In genomic region chr19:53962887-53963435, GRCh38 we compare ENCODE assay signal across 21 cellular contexts. TPM values are rescaled to one million over a fixed set of nuclear protein-coding genes. Genes with fewer than 3 reads are reported as not detected.
DNase-seq lines count a peak whose midpoint lies in the region; ATAC-seq and TF ChIP-seq lines count a peak whose summit lies in the region.
"Had no signal": no experiment of that assay in that cellular context is flagged by ENCODE, and none has a peak within 500 bp of the region (broad histone marks: within the 10 kb centered on the region; RNA-seq: fewer than 3 reads in every experiment).

CACNG8 (plus strand) TSS chr19:53962937.

- peaks cover 20% of the 10 kb centered on the region; the same call in 1 of the 2 replicates for H3K4me1 ChIP-seq in GM23338 (ENCODE audit: insufficient read depth)
- H3K4me1 ChIP-seq in neuronal stem cell (ENCODE audit: control insufficient read depth in 2 of 2, insufficient read depth in 1 of 2, low read depth in 1 of 2, low read length in 2 of 2), result peaks cover 15 to 18% of the 10 kb centered on the region in 2 donors
- H3K4me1 ChIP-seq in esophagus squamous epithelium, result no peaks in the 10 kb centered on the region
- H3K4me1 ChIP-seq: testis had no signal

- H4K8ac ChIP-seq in neuronal stem cell (ENCODE audit: low read depth, low read length), result no peak within 1 kb of the TSS

- peaks cover 40% of the 10 kb centered on the region for H3K4me1 Mint-ChIP-seq in GM23338
- peaks cover 38% of the 10 kb centered on the region for H3K4me1 Mint-ChIP-seq in WTC11

- peaks cover 19% of the 10 kb centered on the region for H4K20me1 ChIP-seq in GM23338 (replicated peaks; ENCODE audit: insufficient read depth)
- H4K20me1 ChIP-seq: BLaER1 had no signal

- TF ChIP-seq CTCF in GM23338 (conservative IDR thresholded peaks at IDR 0.05; ENCODE audit: low read depth in 2 of 2) (no peak), WTC11 (IDR thresholded peaks at IDR 0.05) (no peak), fibroblast of villous mesenchyme (IDR thresholded peaks at IDR 0.05; ENCODE audit: insufficient read depth, low read depth, low read length) (no peak), esophagus squamous epithelium (IDR thresholded peaks at IDR 0.05) (no peak)

- peak within 1 kb of the TSS; percentile 84 for H3K4me3 Mint-ChIP-seq in GM23338
- H3K4me3 Mint-ChIP-seq in WTC11, result peak within 1 kb of the TSS; percentile 79
- H3K4me3 Mint-ChIP-seq: activated CD8-positive, alpha-beta T cell treated with anti-CD3 and anti-CD28 coated beads, Interleukin-2, amount 10 ng/mL, durations not matched to agents 7 days and 5 days; activated T-helper 17 cell treated with anti-CD3 and anti-CD28 coated beads, Interleukin-2, amount 50 U/mL, for 72 hours; mesothelial cell of epicardium; T-helper 1 cell treated with Interleukin-12 subunit alpha and Interleukin-12 subunit beta and Interleukin-4 antibody, amounts not matched to agents 30 μg/mL and 1 μg/mL, for 36 hours had no signal

- no peak within 1 kb of the TSS for H4K91ac ChIP-seq in neuronal stem cell (ENCODE audit: low read depth, low read length, poor library complexity)

- peaks cover 58% of the 10 kb centered on the region for H3K79me2 ChIP-seq in GM23338 (replicated peaks; ENCODE audit: insufficient read depth)

- H3K9me3 Mint-ChIP-seq in GM23338, result no peaks in the 10 kb centered on the region; the same call in 2 of the 3 replicates
- H3K9me3 Mint-ChIP-seq in WTC11, result no peaks in the 10 kb centered on the region
- H3K9me3 Mint-ChIP-seq: activated T-helper 17 cell treated with anti-CD3 and anti-CD28 coated beads, Interleukin-2, amount 50 U/mL, for 72 hours; mesothelial cell of epicardium; T-helper 1 cell treated with Interleukin-12 subunit alpha and Interleukin-12 subunit beta and Interleukin-4 antibody, amounts not matched to agents 30 μg/mL and 1 μg/mL, for 36 hours had no signal

- no CpG with 5 or more reads among the region's 56 CpGs for WGBS in neuronal stem cell (ENCODE audit: extremely low coverage in 2 of 2, insufficient read length in 2 of 2, insufficient replicate concordance in 1 of 2), 2 donors
- 5 to 15% methylated on average over 2 to 8 of the region's 56 CpGs for WGBS in esophagus squamous epithelium, 2 donors

- H3K14ac ChIP-seq in neuronal stem cell (ENCODE audit: low read length), result peak within 1 kb of the TSS; percentile 15

- H3K4me3 ChIP-seq in GM23338 (peak within 1 kb of the TSS; percentile 98), fibroblast of villous mesenchyme (ENCODE audit: low read depth, low read length) (peak within 1 kb of the TSS; percentile 21), neuronal stem cell (ENCODE audit: low read length in 2 of 2) (peak within 1 kb of the TSS; percentile 56 to 64), esophagus squamous epithelium (no peak within 1 kb of the TSS)
- H3K4me3 ChIP-seq: BLaER1, ovary, testis had no signal

- H3K27ac ChIP-seq in GM23338 (ENCODE audit: low read depth), result no peak within 1 kb of the TSS
- no peak within 1 kb of the TSS for H3K27ac ChIP-seq in neuronal stem cell (replicated peaks; ENCODE audit: low read length)
- H3K27ac ChIP-seq in esophagus squamous epithelium, result no peak within 1 kb of the TSS
- H3K27ac ChIP-seq: BLaER1, ovary, testis, WERI-Rb-1 had no signal

- peaks cover 14% of the 10 kb centered on the region for H3K36me3 ChIP-seq in GM23338 (ENCODE audit: insufficient read depth)
- H3K36me3 ChIP-seq in neuronal stem cell (replicated peaks in 1 of 2; ENCODE audit: control insufficient read depth in 2 of 2, insufficient read depth in 2 of 2, low read length in 2 of 2), result peaks cover 0 to 42% of the 10 kb centered on the region in 2 donors
- H3K36me3 ChIP-seq in esophagus squamous epithelium, result no peaks in the 10 kb centered on the region
- H3K36me3 ChIP-seq: BLaER1, ovary, WERI-Rb-1 had no signal

- no peaks in the 10 kb centered on the region for H3K27me3 ChIP-seq in GM23338 (ENCODE audit: insufficient read depth)
- peaks cover 0 to 48% (median 2%) of the 10 kb centered on the region in 3 experiments for H3K27me3 ChIP-seq in neuronal stem cell (ENCODE audit: control insufficient read depth in 3 of 3, insufficient read depth in 3 of 3, low read depth in 1 of 3, low read length in 3 of 3)
- H3K27me3 ChIP-seq in esophagus squamous epithelium, result peaks cover 5 to 97% (median 23%) of the 10 kb centered on the region in 4 donors
- H3K27me3 ChIP-seq: ovary, testis had no signal

- H2AFZ ChIP-seq in GM23338 (no peak within 1 kb of the TSS), neuronal stem cell (ENCODE audit: low read length) (peak within 1 kb of the TSS; percentile 87)

- H3K27ac Mint-ChIP-seq in GM23338 (no peak within 1 kb of the TSS), WTC11 (no peak within 1 kb of the TSS)
- H3K27ac Mint-ChIP-seq: activated CD8-positive, alpha-beta T cell treated with anti-CD3 and anti-CD28 coated beads, Interleukin-2, amount 10 ng/mL, durations not matched to agents 7 days and 5 days; activated T-helper 17 cell treated with anti-CD3 and anti-CD28 coated beads, Interleukin-2, amount 50 U/mL, for 72 hours; mesothelial cell of epicardium; T-helper 1 cell treated with Interleukin-12 subunit alpha and Interleukin-12 subunit beta and Interleukin-4 antibody, amounts not matched to agents 30 μg/mL and 1 μg/mL, for 36 hours had no signal

- H3F3A ChIP-seq in GM23338 (replicated peaks; ENCODE audit: low read depth), result peaks cover 6% of the 10 kb centered on the region; the same call in 1 of the 2 replicates

- H2AK5ac ChIP-seq in neuronal stem cell (ENCODE audit: low read depth, low read length), result peak within 1 kb of the TSS; percentile 0

- POLR2A ChIA-PET in WTC11 (lab: Charles Lee), result no interaction called here

- H2BK12ac ChIP-seq in neuronal stem cell (ENCODE audit: low read length), result no peak within 1 kb of the TSS

- peaks cover 1% of the 10 kb centered on the region for H3K79me1 ChIP-seq in neuronal stem cell (ENCODE audit: low read depth, low read length)

- H3K27me3 Mint-ChIP-seq in GM23338 (ENCODE audit: insufficient read depth, low read depth, poor library complexity), result peaks cover 27% of the 10 kb centered on the region
- peaks cover 5% of the 10 kb centered on the region; the same call in 1 of the 2 replicates for H3K27me3 Mint-ChIP-seq in WTC11 (ENCODE audit: low read depth)

- no peak within 1 kb of the TSS for H3K4ac ChIP-seq in neuronal stem cell (ENCODE audit: low read length)

- intact Hi-C loops in esophagus squamous epithelium (cut with DNase I), result no loop called here

- DNase-seq in GM23338 (ENCODE audit: low spot score) (peak; percentile 54), WTC11 (ENCODE audit: low spot score) (no peak), fibroblast of villous mesenchyme (ENCODE audit: low read depth) (no peak), neuronal stem cell (ENCODE audit: low spot score) (no peak), SW 1271 (lab: John Stamatoyannopoulos, UW) (no peak), esophagus squamous epithelium (lab: John Stamatoyannopoulos, UW) (no peak)
- no peak for DNase-seq in stimulated activated CD4-positive, alpha-beta T cell treated with anti-CD3 and anti-CD28 coated beads, Interleukin-4, amount 100 ng/mL, for 4 hours
- DNase-seq: activated CD8-positive, alpha-beta T cell treated with anti-CD3 and anti-CD28 coated beads, Interleukin-2, amount 10 ng/mL, durations not matched to agents 7 days and 5 days; IMR-90; NCI-H2081; NCI-H526; ovary; stimulated activated CD4-positive, alpha-beta T cell treated with anti-CD3 and anti-CD28 coated beads, Interleukin-2, amount 100 ng/mL, for 48 hours; stimulated activated CD8-positive, alpha-beta memory T cell treated with anti-CD3 and anti-CD28 coated beads, Interleukin-4, amount 100 ng/mL, for 48 hours; testis; WERI-Rb-1 had no signal

- peak within 1 kb of the TSS; percentile 90 for H2BK15ac ChIP-seq in neuronal stem cell (ENCODE audit: low read length)

- no peak within 1 kb of the TSS for H2BK5ac ChIP-seq in neuronal stem cell (ENCODE audit: low read length)

- peak within 1 kb of the TSS; percentile 86 for H3K18ac ChIP-seq in neuronal stem cell (ENCODE audit: low read length)

- peak within 1 kb of the TSS; percentile 36 for H2BK120ac ChIP-seq in neuronal stem cell (ENCODE audit: low read depth, low read length)

- H3K9ac ChIP-seq in neuronal stem cell (ENCODE audit: low read depth, low read length, poor library complexity), result peak within 1 kb of the TSS; percentile 74
- H3K9ac ChIP-seq: BLaER1 had no signal

- ATAC-seq in GM23338, result peak; percentile 7
- ATAC-seq in WTC11, result no peak
- ATAC-seq in HG02763 (IDR thresholded peaks at IDR 0.05; ENCODE audit: unreplicated experiment), result no peak
- ATAC-seq: activated CD8-positive, alpha-beta T cell treated with anti-CD3 and anti-CD28 coated beads, Interleukin-2, amount 10 ng/mL, durations not matched to agents 7 days and 5 days; activated T-helper 17 cell treated with anti-CD3 and anti-CD28 coated beads, Interleukin-2, amount 50 U/mL, for 72 hours had no signal

- peaks cover 43% of the 10 kb centered on the region for H3K36me3 Mint-ChIP-seq in GM23338 (ENCODE audit: low read depth)
- H3K36me3 Mint-ChIP-seq in WTC11, result peaks cover 33% of the 10 kb centered on the region
- H3K36me3 Mint-ChIP-seq: mesothelial cell of epicardium had no signal

- H3K4me2 ChIP-seq in GM23338 (peak within 1 kb of the TSS; percentile 100), neuronal stem cell (ENCODE audit: insufficient read depth, low read length, poor library complexity, severe bottlenecking) (peak within 1 kb of the TSS; percentile 72)

- no peaks in the 10 kb centered on the region for H3K9me2 ChIP-seq in GM23338 (ENCODE audit: insufficient read depth)

- TF ChIP-seq POLR2A in esophagus squamous epithelium (IDR thresholded peaks at IDR 0.05), result no peak

- H3K23ac ChIP-seq in neuronal stem cell (ENCODE audit: low read depth, low read length, poor library complexity), result no peak within 1 kb of the TSS

- CTCF ChIA-PET in WTC11 (lab: Charles Lee), result interaction anchor here (0.7 to 1.8 kb wide), 4 partner anchors 21 to 170 kb away, joined by 3 to 4 read pairs (median 4); no protein-coding TSS in a partner anchor

- H3K9me3 ChIP-seq in neuronal stem cell (replicated peaks in 1 of 2; ENCODE audit: control insufficient read depth in 2 of 2, insufficient read depth in 1 of 2, low read depth in 1 of 2, low read length in 2 of 2), result no peaks in the 10 kb centered on the region
- H3K9me3 ChIP-seq in esophagus squamous epithelium, result no peaks in the 10 kb centered on the region
- H3K9me3 ChIP-seq: BLaER1, ovary, testis had no signal

TF ChIP-seq in GM23338, 12 proteins besides CTCF, POLR2A, EP300 and RAD21 (continues in another document):
- no peak for TF ChIP-seq EZH2 (IDR thresholded peaks at IDR 0.05; ENCODE audit: low read depth, unreplicated experiment)

TF ChIP-seq in WTC11, 78 proteins besides CTCF, POLR2A, EP300 and RAD21 (continues in another document):
- no peak for TF ChIP-seq ZBTB21 (CRISPR knock-in tag; IDR thresholded peaks at IDR 0.05; ENCODE audit: borderline replicate concordance)

RNA-seq across cellular contexts. Expression of gene CACNG8, which starts in this region (rescaled TPM):
- total RNA-seq in GM23338 (2014; rRNA removed; shearing (Covaris generic)), result 3.1 and 3.9 TPM in 2 replicates
- polyA plus RNA-seq in GM23338 (2016; fragmentation: Nextera tagmentation; extraction: Ambion mirVana), result 2.2 TPM in 2 replicates
- total RNA-seq in WTC11 (2021), result 12.5 to 15.7 TPM (median 15.1 TPM) in 3 replicates
- total RNA-seq in fibroblast of villous mesenchyme, result under 0.01 TPM in 1 of 2 replicates, not detected in the other
- polyA plus RNA-seq in neuronal stem cell (2013, experiment 1 of 2), result 0.60 TPM
- polyA plus RNA-seq in neuronal stem cell (2013, experiment 2 of 2), result 0.65 TPM
- total RNA-seq in esophagus squamous epithelium, result not detected
- total RNA-seq: activated CD8-positive, alpha-beta T cell treated with anti-CD3 and anti-CD28 coated beads, Interleukin-2, amount 10 ng/mL, durations not matched to agents 7 days and 5 days; IMR-90 had no signal

Comparison
In these comparisons a context has a peak if more than half of its experiments do, and no peak if none do; other contexts are left out.
1. H3K4me3 ChIP-seq: peak in GM23338 (single experiment), fibroblast of villous mesenchyme (single experiment) and neuronal stem cell (2 of 2); none in esophagus squamous epithelium (0 of 4).